In genomic region chr15:88702983-88703382, GRCh38 we compare ENCODE assay signal across 25 cellular contexts.
"Had no signal": no experiment of that assay in that cellular context is flagged by ENCODE, and none has a peak within 500 bp of the region (broad histone marks: within the 10 kb centered on the region; RNA-seq: fewer than 3 reads in every experiment).

No MANE protein-coding gene starts in this region.

- H3K4me3 Mint-ChIP-seq: activated B cell treated with CpG ODN at 0.5 μM for 24 hours; activated naive CD8-positive, alpha-beta T cell treated with anti-CD3 and anti-CD28 coated beads for 36 hours; activated T-cell treated with anti-CD3 and anti-CD28 coated beads, Interleukin-2, amount 50 U/mL, for 4 hours; memory B cell; stimulated activated naive B cell treated with anti-CD40 and anti-IgM and Interleukin-4, amounts not matched to agents 10 μg/mL and 1 μg/mL and 100 μg/mL, for 72 hours; T-cell had no signal

- H3K4me3 ChIP-seq: coronary artery, gastrocnemius medialis, sigmoid colon, transverse colon had no signal

- DNase-seq: activated B cell treated with CpG ODN at 0.5 μM for 24 hours; activated CD4-positive, alpha-beta T cell treated with anti-CD3 and anti-CD28 coated beads for 4 hours; activated CD4-positive, alpha-beta T cell treated with anti-CD3 and anti-CD28 coated beads, Interleukin-2, amount 50 U/mL, for 48 hours; activated CD8-positive, alpha-beta memory T cell treated with anti-CD3 and anti-CD28 coated beads, Interleukin-2, amount 50 U/mL, for 48 hours; activated naive CD4-positive, alpha-beta T cell treated with Interleukin-2 at 50 U/mL for 16 hours; activated naive CD8-positive, alpha-beta T cell treated with anti-CD3 and anti-CD28 coated beads for 36 hours; activated T-cell treated with anti-CD3 and anti-CD28 coated beads, Interleukin-2, amount 50 U/mL, for 4 hours; amygdala; gastrocnemius medialis; head of caudate nucleus; left colon; sigmoid colon; stimulated activated CD4-positive, alpha-beta T cell treated with anti-CD3 and anti-CD28 coated beads, Interleukin-2, amount 100 ng/mL, for 48 hours; stimulated activated CD8-positive, alpha-beta memory T cell treated with anti-CD3 and anti-CD28 coated beads, Interleukin-4, amount 100 ng/mL, for 48 hours; stimulated activated naive B cell treated with anti-CD40 and anti-IgM and Interleukin-4, amounts not matched to agents 10 μg/mL and 1 μg/mL and 100 μg/mL, for 72 hours; T-cell; transverse colon had no signal

- H3K36me3 ChIP-seq: gastrocnemius medialis, sigmoid colon, transverse colon had no signal

- H3K9me3 Mint-ChIP-seq: activated B cell treated with CpG ODN at 0.5 μM for 24 hours; activated naive CD8-positive, alpha-beta T cell treated with anti-CD3 and anti-CD28 coated beads for 36 hours; activated T-cell treated with anti-CD3 and anti-CD28 coated beads, Interleukin-2, amount 50 U/mL, for 4 hours; memory B cell; nephron; stimulated activated naive B cell treated with anti-CD40 and anti-IgM and Interleukin-4, amounts not matched to agents 10 μg/mL and 1 μg/mL and 100 μg/mL, for 72 hours; T-cell had no signal

- H3K27ac ChIP-seq: coronary artery, epithelial cell of prostate, gastrocnemius medialis, sigmoid colon, transverse colon had no signal

- H3K9me3 ChIP-seq: gastrocnemius medialis, sigmoid colon, transverse colon had no signal

- ATAC-seq: activated T-cell treated with anti-CD3 and anti-CD28 coated beads, Interleukin-2, amount 50 U/mL, for 4 hours; gastrocnemius medialis; left colon; stimulated activated naive B cell treated with anti-CD40 and anti-IgM and Interleukin-4, amounts not matched to agents 10 μg/mL and 1 μg/mL and 100 μg/mL, for 72 hours; T-cell had no signal

- H3K27me3 ChIP-seq: sigmoid colon had no signal

- FAIRE-seq: bronchial epithelial cell, keratinocyte, TTC549, urothelium cell line had no signal

- H3K27ac Mint-ChIP-seq: activated B cell treated with CpG ODN at 0.5 μM for 24 hours; activated naive CD8-positive, alpha-beta T cell treated with anti-CD3 and anti-CD28 coated beads for 36 hours; memory B cell; nephron; stimulated activated naive B cell treated with anti-CD40 and anti-IgM and Interleukin-4, amounts not matched to agents 10 μg/mL and 1 μg/mL and 100 μg/mL, for 72 hours; T-cell had no signal

- H3K36me3 Mint-ChIP-seq: activated naive CD8-positive, alpha-beta T cell treated with anti-CD3 and anti-CD28 coated beads for 36 hours; memory B cell; T-cell had no signal
